ENCODE assay signal across 25 cellular contexts in the genomic region with DNA sequence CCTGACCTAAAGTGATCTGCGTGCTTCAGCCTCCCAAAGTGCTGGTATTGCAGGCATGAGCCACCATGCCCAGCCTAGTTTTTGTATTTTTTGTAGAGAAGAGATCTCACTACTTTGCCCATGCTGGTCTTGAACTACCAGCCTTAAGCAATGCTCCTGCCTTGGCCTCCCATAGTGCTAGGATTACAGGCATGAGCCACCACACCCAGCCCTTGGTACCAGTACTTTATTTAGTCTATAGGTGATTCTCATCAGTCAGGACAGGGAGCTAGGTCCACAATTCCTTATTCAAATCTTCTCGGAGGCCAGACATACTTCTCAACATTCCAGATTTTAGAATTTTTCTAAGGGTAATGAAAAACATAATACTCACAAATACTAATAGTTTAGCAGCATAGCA. TPM values are rescaled to one million over a fixed set of nuclear protein-coding genes. Genes with fewer than 3 reads are reported as not detected.
DNase-seq lines count a peak whose midpoint lies in the region; ATAC-seq and TF ChIP-seq lines count a peak whose summit lies in the region.
"Had no signal": no experiment of that assay in that cellular context is flagged by ENCODE, and none has a peak within 500 bp of the region (broad histone marks: within the 10 kb centered on the region; RNA-seq: fewer than 3 reads in every experiment).

No MANE protein-coding gene starts in this region.

- no peak for DNase-seq in activated naive CD4-positive, alpha-beta T cell treated with anti-CD3 and anti-CD28 coated beads, Interleukin-2, amount 50 U/mL, for 72 hours (ENCODE audit: low spot score in 2 of 2)
- no peak for DNase-seq in activated naive CD4-positive, alpha-beta T cell (lab: John Stamatoyannopoulos, UW)
- DNase-seq in CD8-positive, alpha-beta T cell: no peak
- DNase-seq in endothelial cell (ENCODE audit: low spot score): no peak
- no peak for DNase-seq in progenitor cell of endocrine pancreas (ENCODE audit: low spot score, unreplicated experiment)
- no peak for DNase-seq in activated CD4-positive, alpha-beta memory T cell treated with anti-CD3 and anti-CD28 coated beads for 36 hours
- DNase-seq: 8988T; ACHN; BE2C; C1 segment of cervical spinal cord; CD4-positive, CD25-positive, alpha-beta regulatory T cell; CD8-positive, alpha-beta memory T cell; COR-L47; DMS 273 treated with DMSO at 0.1 percent for 48 hours; DMS153; DMS53; DMS79; DND-41; EL; GDM1 had no signal

- H3K36me3 ChIP-seq in CD8-positive, alpha-beta T cell (ENCODE audit: insufficient read depth, low read length): peaks cover 7% of the 10 kb centered on the region

- peaks cover 28 to 54% of the 10 kb centered on the region in 2 donors for H3K36me3 Mint-ChIP-seq in activated naive CD4-positive, alpha-beta T cell treated with anti-CD3 and anti-CD28 coated beads, Interleukin-2, amount 50 U/mL, for 72 hours
- peaks cover 80% of the 10 kb centered on the region for H3K36me3 Mint-ChIP-seq in CD8-positive, alpha-beta T cell
- peaks cover 28% of the 10 kb centered on the region for H3K36me3 Mint-ChIP-seq in endothelial cell (ENCODE audit: low read depth, unreplicated experiment)
- peaks cover 38% of the 10 kb centered on the region for H3K36me3 Mint-ChIP-seq in progenitor cell of endocrine pancreas (ENCODE audit: insufficient read depth)
- H3K36me3 Mint-ChIP-seq in activated CD4-positive, alpha-beta memory T cell treated with anti-CD3 and anti-CD28 coated beads for 36 hours: peaks cover 69% of the 10 kb centered on the region

- H3K4me3 ChIP-seq in CD8-positive, alpha-beta T cell (ENCODE audit: low read depth, low read length): no peak overlapping the region
- H3K4me3 ChIP-seq: BLaER1, GM12878 had no signal

- no peaks in the 10 kb centered on the region for H3K27me3 ChIP-seq in CD8-positive, alpha-beta T cell (ENCODE audit: insufficient read depth, low read length)
- H3K27me3 ChIP-seq: BE2C, BLaER1 had no signal

- no peak overlapping the region for H3K4me3 Mint-ChIP-seq in CD8-positive, alpha-beta T cell
- peak overlapping the region; percentile 2 for H3K4me3 Mint-ChIP-seq in endothelial cell (ENCODE audit: unreplicated experiment)
- H3K4me3 Mint-ChIP-seq in progenitor cell of endocrine pancreas (ENCODE audit: low read depth): no peak overlapping the region
- H3K4me3 Mint-ChIP-seq in activated CD4-positive, alpha-beta memory T cell treated with anti-CD3 and anti-CD28 coated beads for 36 hours: no peak overlapping the region
- H3K4me3 Mint-ChIP-seq: CD14-positive monocyte; CD4-positive, CD25-positive, alpha-beta regulatory T cell; CD8-positive, alpha-beta memory T cell had no signal

- no peak for TF ChIP-seq CTCF in CD8-positive, alpha-beta T cell (IDR thresholded peaks at IDR 0.05)
- TF ChIP-seq CTCF in endothelial cell (IDR thresholded peaks at IDR 0.05; ENCODE audit: unreplicated experiment) (no peak), progenitor cell of endocrine pancreas (IDR thresholded peaks at IDR 0.05; ENCODE audit: unreplicated experiment) (no peak)

- CTCF ChIA-PET in CD8-positive, alpha-beta T cell (lab: Charles Lee): interaction anchor here (1.4 to 5.6 kb wide), 2 partner anchors 23 to 25 kb away, joined by 4 to 17 read pairs; no protein-coding TSS in a partner anchor
- CTCF ChIA-PET in activated CD4-positive, alpha-beta memory T cell treated with anti-CD3 and anti-CD28 coated beads for 36 hours (lab: Charles Lee): interaction anchor here (1.3 to 1.8 kb wide), 2 partner anchors 8 to 23 kb away, joined by 3 to 6 read pairs; partner anchors contain the start of gene ZNF131

- H3K27me3 Mint-ChIP-seq in CD8-positive, alpha-beta T cell (ENCODE audit: low read depth): no peaks in the 10 kb centered on the region
- H3K27me3 Mint-ChIP-seq in endothelial cell (ENCODE audit: unreplicated experiment): peaks cover 4% of the 10 kb centered on the region
- H3K27me3 Mint-ChIP-seq in progenitor cell of endocrine pancreas: no peaks in the 10 kb centered on the region
- H3K27me3 Mint-ChIP-seq in activated CD4-positive, alpha-beta memory T cell treated with anti-CD3 and anti-CD28 coated beads for 36 hours: no peaks in the 10 kb centered on the region
- H3K27me3 Mint-ChIP-seq: CD4-positive, CD25-positive, alpha-beta regulatory T cell; CD8-positive, alpha-beta memory T cell had no signal

- H3K9me3 Mint-ChIP-seq in activated naive CD4-positive, alpha-beta T cell treated with anti-CD3 and anti-CD28 coated beads, Interleukin-2, amount 50 U/mL, for 72 hours: no peaks in the 10 kb centered on the region
- H3K9me3 Mint-ChIP-seq in CD8-positive, alpha-beta T cell: no peaks in the 10 kb centered on the region
- H3K9me3 Mint-ChIP-seq in endothelial cell (ENCODE audit: unreplicated experiment) (no peaks in the 10 kb centered on the region), progenitor cell of endocrine pancreas (ENCODE audit: low read depth) (no peaks in the 10 kb centered on the region)
- H3K9me3 Mint-ChIP-seq in activated CD4-positive, alpha-beta memory T cell treated with anti-CD3 and anti-CD28 coated beads for 36 hours: no peaks in the 10 kb centered on the region
- H3K9me3 Mint-ChIP-seq: CD4-positive, CD25-positive, alpha-beta regulatory T cell; CD8-positive, alpha-beta memory T cell had no signal

- peaks cover 67% of the 10 kb centered on the region for H3K4me1 Mint-ChIP-seq in CD8-positive, alpha-beta T cell (ENCODE audit: low read depth)
- H3K4me1 Mint-ChIP-seq in endothelial cell (ENCODE audit: unreplicated experiment): no peaks in the 10 kb centered on the region
- peaks cover 1% of the 10 kb centered on the region for H3K4me1 Mint-ChIP-seq in progenitor cell of endocrine pancreas (ENCODE audit: low read depth)
- H3K4me1 Mint-ChIP-seq in activated CD4-positive, alpha-beta memory T cell treated with anti-CD3 and anti-CD28 coated beads for 36 hours (ENCODE audit: low read depth): peaks cover 46% of the 10 kb centered on the region

- H3K27ac Mint-ChIP-seq in activated naive CD4-positive, alpha-beta T cell treated with anti-CD3 and anti-CD28 coated beads, Interleukin-2, amount 50 U/mL, for 72 hours: peak overlapping the region; percentile 47 to 67
- peak overlapping the region; percentile 55 for H3K27ac Mint-ChIP-seq in CD8-positive, alpha-beta T cell
- H3K27ac Mint-ChIP-seq in endothelial cell (ENCODE audit: unreplicated experiment) (no peak overlapping the region), progenitor cell of endocrine pancreas (peak overlapping the region; percentile 37)
- no peak overlapping the region for H3K27ac Mint-ChIP-seq in activated CD4-positive, alpha-beta memory T cell treated with anti-CD3 and anti-CD28 coated beads for 36 hours
- H3K27ac Mint-ChIP-seq: CD4-positive, CD25-positive, alpha-beta regulatory T cell had no signal

- no peaks in the 10 kb centered on the region for H3K9me3 ChIP-seq in CD8-positive, alpha-beta T cell (ENCODE audit: low read length)
- H3K9me3 ChIP-seq: BE2C, BLaER1 had no signal

- intact Hi-C loops in CD8-positive, alpha-beta T cell (cut with DNase I, micrococcal nuclease): loop anchor here in 1 of 2 experiments (5.0 to 10.0 kb wide), 4 partner anchors 63 to 1254 kb away; partner anchors contain the start of genes C5orf34, FBXO4, NIM1K and OXCT1
- intact Hi-C loops in activated CD4-positive, alpha-beta memory T cell treated with anti-CD3 and anti-CD28 coated beads for 36 hours (cut with micrococcal nuclease): loop anchor here (10.0 kb wide), 1 partner anchor 1224 kb away; the partner anchor contains the start of gene RIMOC1

- no peak overlapping the region for H3K27ac ChIP-seq in CD8-positive, alpha-beta T cell (ENCODE audit: low read depth, low read length)
- H3K27ac ChIP-seq: BLaER1 had no signal

- POLR2A ChIA-PET in CD8-positive, alpha-beta T cell (lab: Charles Lee): no interaction called here
- POLR2A ChIA-PET in activated CD4-positive, alpha-beta memory T cell treated with anti-CD3 and anti-CD28 coated beads for 36 hours (lab: Charles Lee): interaction anchor here (1.0 kb wide), 1 partner anchor 14 kb away, joined by 4 read pairs; no protein-coding TSS in a partner anchor

- H3K4me1 ChIP-seq in CD8-positive, alpha-beta T cell (ENCODE audit: insufficient read depth, low read length): peaks cover 24% of the 10 kb centered on the region
- H3K4me1 ChIP-seq: BE2C had no signal

- ATAC-seq in activated naive CD4-positive, alpha-beta T cell treated with anti-CD3 and anti-CD28 coated beads, Interleukin-2, amount 50 U/mL, for 72 hours: no peak
- no peak for ATAC-seq in CD8-positive, alpha-beta T cell
- no peak for ATAC-seq in HG03378 (IDR thresholded peaks at IDR 0.05; ENCODE audit: unreplicated experiment)
- ATAC-seq in GM21423 (IDR thresholded peaks at IDR 0.05; ENCODE audit: unreplicated experiment): no peak
- ATAC-seq: GM12878 had no signal

RNA-seq across cellular contexts. Expression of gene ZNF131, which starts 8.4 kb away (rescaled TPM):
- 10 to 100 TPM; 23.8 to 42.9 TPM for total RNA-seq in activated naive CD4-positive, alpha-beta T cell treated with anti-CD3 and anti-CD28 coated beads, Interleukin-2, amount 50 U/mL, for 72 hours
- 10 to 100 TPM; 76.7 to 84.9 TPM for total RNA-seq in CD8-positive, alpha-beta T cell
- 30.4 TPM for total RNA-seq in endothelial cell (ENCODE audit: unreplicated experiment)
- 46.9 and 54.7 TPM in 2 replicates for total RNA-seq in progenitor cell of endocrine pancreas
- total RNA-seq in activated CD4-positive, alpha-beta memory T cell treated with anti-CD3 and anti-CD28 coated beads for 36 hours: 10 to 100 TPM; 27.3 to 27.8 TPM

Comparison
In these comparisons a context has a peak if more than half of its experiments do, and no peak if none do; other contexts are left out.
1. H3K27ac Mint-ChIP-seq: peak in activated naive CD4-positive, alpha-beta T cell treated with anti-CD3 and anti-CD28 coated beads, Interleukin-2, amount 50 U/mL, for 72 hours (2 of 2), CD8-positive, alpha-beta T cell (single experiment) and progenitor cell of endocrine pancreas (single experiment); none in endothelial cell (single experiment) and activated CD4-positive, alpha-beta memory T cell treated with anti-CD3 and anti-CD28 coated beads for 36 hours (single experiment).